ENCODE assay signal across 8 cellular contexts in genomic region chr19:56142087-56142787, GRCh38. TPM values are rescaled to one million over a fixed set of nuclear protein-coding genes. Genes with fewer than 3 reads are reported as not detected.
DNase-seq lines count a peak whose midpoint lies in the region; ATAC-seq and TF ChIP-seq lines count a peak whose summit lies in the region.

No MANE protein-coding gene starts in this region.

- peaks cover 34% of the 10 kb centered on the region for H3K4me1 Mint-ChIP-seq in activated naive CD8-positive, alpha-beta T cell (ENCODE audit: low read depth)
- peaks cover 30% of the 10 kb centered on the region for H3K4me1 Mint-ChIP-seq in type B pancreatic cell (ENCODE audit: unreplicated experiment)

- no peaks in the 10 kb centered on the region for H3K9me3 Mint-ChIP-seq in activated naive CD8-positive, alpha-beta T cell (ENCODE audit: low read depth)
- no peaks in the 10 kb centered on the region for H3K9me3 Mint-ChIP-seq in type B pancreatic cell

- peak overlapping the region; percentile 80 for H3K27ac Mint-ChIP-seq in activated naive CD8-positive, alpha-beta T cell
- peak overlapping the region; percentile 90 for H3K27ac Mint-ChIP-seq in type B pancreatic cell

- H3K4me3 Mint-ChIP-seq in activated naive CD8-positive, alpha-beta T cell = peak overlapping the region; percentile 88
- H3K4me3 Mint-ChIP-seq in type B pancreatic cell = peak overlapping the region; percentile 97

- no peak for DNase-seq in cardiac muscle cell (ENCODE audit: low read depth in 1 of 2, low spot score in 1 of 2)
- no peak for DNase-seq in Right ventricle myocardium superior
- peak in 1 of 2 donors; percentile 77 for DNase-seq in left lung
- DNase-seq in type B pancreatic cell (ENCODE audit: extremely low spot score, unreplicated experiment) = no peak
- no peak for DNase-seq in NK-92 treated with Interleukin-12 subunit alpha and Interleukin-12 subunit beta, amount 100 ng/mL, for 24 hours (lab: John Stamatoyannopoulos, UW)
- DNase-seq in activated CD4-positive, alpha-beta T cell treated with anti-CD3 and anti-CD28 coated beads, Interleukin-2, amount 50 U/mL, for 48 hours = no peak

- no peaks in the 10 kb centered on the region for H3K27me3 ChIP-seq in cardiac muscle cell
- no peaks in the 10 kb centered on the region for H3K27me3 ChIP-seq in left lung

- H3K36me3 ChIP-seq in cardiac muscle cell (no peaks in the 10 kb centered on the region), left lung (peaks cover 0 to 10% of the 10 kb centered on the region in 2 donors)

- ATAC-seq in Right ventricle myocardium superior (ENCODE audit: poor library complexity) (no peak), left lung (peak; percentile 27), esophagus mucosa (no peak)

- TF ChIP-seq CTCF in cardiac muscle cell (IDR thresholded peaks at IDR 0.05; ENCODE audit: low read depth, low read length) (no peak), left lung (IDR thresholded peaks at IDR 0.05) (no peak), type B pancreatic cell (conservative IDR thresholded peaks at IDR 0.05) (no peak)

- H3K9me3 ChIP-seq in cardiac muscle cell (ENCODE audit: low read depth) = no peaks in the 10 kb centered on the region
- H3K9me3 ChIP-seq in left lung = no peaks in the 10 kb centered on the region

- H3K27me3 Mint-ChIP-seq in activated naive CD8-positive, alpha-beta T cell = no peaks in the 10 kb centered on the region
- no peaks in the 10 kb centered on the region for H3K27me3 Mint-ChIP-seq in type B pancreatic cell

- H3K27ac ChIP-seq in cardiac muscle cell (peak overlapping the region; percentile 1), left lung (peak overlapping the region; percentile 64 to 95)

- H3K4me3 ChIP-seq in cardiac muscle cell = peak overlapping the region; percentile 34
- peak overlapping the region; percentile 51 to 58 for H3K4me3 ChIP-seq in left lung

- H3K4me1 ChIP-seq in cardiac muscle cell (ENCODE audit: low read depth) = peaks cover 4% of the 10 kb centered on the region
- H3K4me1 ChIP-seq in left lung = peaks cover 6 to 60% of the 10 kb centered on the region in 2 donors

- H3K36me3 Mint-ChIP-seq in activated naive CD8-positive, alpha-beta T cell = no peaks in the 10 kb centered on the region
- H3K36me3 Mint-ChIP-seq in type B pancreatic cell = no peaks in the 10 kb centered on the region

- intact Hi-C loops in Right ventricle myocardium superior (cut with DNase I) (no loop called here), left lung (cut with DNase I) (no loop called here)

RNA-seq across cellular contexts. Expression of gene ZNF444, which starts 1.1 kb away (rescaled TPM):
- 67.8 and 72.8 TPM in 2 replicates for total RNA-seq in cardiac muscle cell
- polyA plus RNA-seq in cardiac muscle cell = 71.8 and 88.4 TPM in 2 replicates
- 26.7 TPM for total RNA-seq in Right ventricle myocardium superior
- 10 to 100 TPM; 35.4 to 36.8 TPM for total RNA-seq in left lung
- 37.4 and 40.7 TPM in 2 replicates for total RNA-seq in type B pancreatic cell (ENCODE audit: low replicate concordance)
- total RNA-seq in esophagus mucosa = 10.4 TPM

RNA-seq across cellular contexts. Expression of gene ZNF787, which starts 21.1 kb away (rescaled TPM):
- total RNA-seq in cardiac muscle cell = 43.0 and 45.5 TPM in 2 replicates
- 29.2 and 34.9 TPM in 2 replicates for polyA plus RNA-seq in cardiac muscle cell
- total RNA-seq in Right ventricle myocardium superior = 33.9 TPM
- 10 to 100 TPM; 26.4 to 44.6 TPM for total RNA-seq in left lung
- total RNA-seq in type B pancreatic cell (ENCODE audit: low replicate concordance) = 30.2 and 34.0 TPM in 2 replicates
- total RNA-seq in esophagus mucosa = 24.4 TPM

RNA-seq across cellular contexts. Expression of gene GALP, which starts 33.6 kb away (rescaled TPM):
- total RNA-seq in cardiac muscle cell (0.21 TPM in 1 of 2 replicates, not detected in the other), Right ventricle myocardium superior (not detected), left lung (not detected), type B pancreatic cell (ENCODE audit: low replicate concordance) (not detected in 2 replicates), esophagus mucosa (not detected)
- polyA plus RNA-seq in cardiac muscle cell = not detected in 2 replicates

RNA-seq across cellular contexts. Expression of gene ZSCAN5B, which starts 55.3 kb away (rescaled TPM):
- total RNA-seq in cardiac muscle cell (not detected in 2 replicates), Right ventricle myocardium superior (not detected), left lung (not detected), type B pancreatic cell (ENCODE audit: low replicate concordance) (not detected in 2 replicates), esophagus mucosa (not detected)
- polyA plus RNA-seq in cardiac muscle cell = 0.29 TPM in 1 of 2 replicates, not detected in the other

RNA-seq across cellular contexts. Expression of gene ZSCAN5C, which starts 59.8 kb away (rescaled TPM):
- not detected in 2 replicates for total RNA-seq in cardiac muscle cell
- polyA plus RNA-seq in cardiac muscle cell = 0.20 TPM in 1 of 2 replicates, not detected in the other
- not detected for total RNA-seq in Right ventricle myocardium superior
- total RNA-seq in left lung = not detected
- total RNA-seq in type B pancreatic cell (ENCODE audit: low replicate concordance) = not detected in 2 replicates
- total RNA-seq in esophagus mucosa = not detected
